Comparison of ENCODE assay signal across 1 cellular context in the genomic region with DNA sequence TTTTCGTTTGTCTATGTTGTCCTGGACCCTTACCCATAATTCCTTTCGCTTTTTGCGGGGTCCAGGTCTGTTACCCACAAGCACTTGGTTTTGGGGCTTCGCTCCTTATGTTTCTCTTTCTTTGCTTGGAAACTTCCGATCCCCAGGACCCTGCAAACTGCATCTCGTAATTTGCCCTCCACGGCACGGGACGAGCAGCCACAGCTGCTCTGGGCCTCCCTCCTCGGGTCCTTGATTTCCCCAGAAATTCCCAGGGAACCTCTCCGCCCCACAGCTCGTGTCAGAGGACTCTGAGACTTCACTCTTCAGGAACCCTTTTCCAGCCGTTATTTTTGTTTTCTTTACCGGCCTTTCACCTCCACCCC.
TF ChIP-seq lines count a peak whose summit lies in the region.

No MANE protein-coding gene starts in this region.

TF ChIP-seq in H1, 55 proteins besides CTCF, POLR2A, EP300 and RAD21:
- TF ChIP-seq SAP30 (IDR thresholded peaks at IDR 0.05; ENCODE audit: insufficient read depth, insufficient replicate concordance, low read length) (peak; percentile 56), HDAC2 (IDR thresholded peaks at IDR 0.05; ENCODE audit: borderline replicate concordance in 1 of 2, low read depth in 2 of 2, low read length in 2 of 2) (0 out of 4 replicates have a peak, but pooled peaks of 1 of the 2 experiments have one; percentile 9), CHD1 (IDR thresholded peaks at IDR 0.05; ENCODE audit: low read depth, low read length) (no peak)
